In the genomic region with DNA sequence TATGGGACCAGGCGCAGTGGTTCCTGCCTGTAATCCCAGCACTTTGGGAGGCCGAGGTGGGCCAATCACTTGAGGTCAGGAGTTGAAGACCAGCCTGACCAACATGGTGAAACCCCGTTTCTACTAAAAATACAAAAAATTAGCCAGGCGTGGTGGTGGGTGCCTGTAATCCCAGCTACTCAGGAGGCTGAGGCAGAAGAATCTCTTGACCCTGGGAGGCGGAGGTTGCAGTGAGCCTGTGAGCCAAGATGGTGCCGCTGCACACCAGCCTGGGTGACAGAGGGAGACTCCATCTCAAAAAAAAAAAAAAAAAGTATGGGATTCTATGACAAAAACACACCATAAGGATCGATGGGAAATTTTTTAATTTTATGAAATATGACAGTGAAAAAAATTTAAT, we compare ENCODE assay signal across 14 cellular contexts. TPM values are rescaled to one million over a fixed set of nuclear protein-coding genes. Genes with fewer than 3 reads are reported as not detected.
DNase-seq lines count a peak whose midpoint lies in the region; ATAC-seq, FAIRE-seq and TF ChIP-seq lines count a peak whose summit lies in the region.
"Not testable (repeated sequence)": the region's sequence is repeated elsewhere in the genome, so short reads cannot be mapped to it uniquely, and the experiment has no call there.
"Had no signal": no experiment of that assay in that cellular context is flagged by ENCODE, and none has a peak within 500 bp of the region (broad histone marks: within the 10 kb centered on the region; RNA-seq: fewer than 3 reads in every experiment).

No MANE protein-coding gene starts in this region.

- not testable (repeated sequence) for H3K9me2 ChIP-seq in OCI-LY7 (ENCODE audit: insufficient read depth, low read length)

- CTCF ChIA-PET in OCI-LY7 (lab: Charles Lee; ENCODE audit: unreplicated experiment): not testable (repeated sequence)
- CTCF ChIA-PET in naive thymus-derived CD4-positive, alpha-beta T cell (lab: Charles Lee): interaction anchor here (0.9 to 1.7 kb wide), 5 partner anchors 8 to 61 kb away, joined by 3 to 9 read pairs (median 4); a partner anchor contains a TSS

- peaks cover 32 to 61% (median 54%) of the 10 kb centered on the region in 7 donors for H3K4me1 Mint-ChIP-seq in naive thymus-derived CD4-positive, alpha-beta T cell
- H3K4me1 Mint-ChIP-seq in stimulated activated naive B cell treated with anti-CD40 and anti-IgM and Interleukin-4, amounts not matched to agents 10 μg/mL and 1 μg/mL and 100 μg/mL, for 72 hours: peaks cover 22 to 56% of the 10 kb centered on the region in 2 donors

- FAIRE-seq in GM18507 (lab: Jason Lieb, UNC): peak; percentile 69

- peaks cover 0 to 25% (median 0%) of the 10 kb centered on the region in 5 donors for H3K36me3 Mint-ChIP-seq in naive thymus-derived CD4-positive, alpha-beta T cell
- H3K36me3 Mint-ChIP-seq in stimulated activated naive B cell treated with anti-CD40 and anti-IgM and Interleukin-4, amounts not matched to agents 10 μg/mL and 1 μg/mL and 100 μg/mL, for 72 hours: peaks cover 14 to 22% of the 10 kb centered on the region in 2 donors

- H3K4me1 ChIP-seq in BLaER1 treated with 17β-estradiol and CSF1 and Interleukin-3, amounts not matched to agents 10 nM and 100 nM: peaks cover 44 to 79% (median 65%) of the 10 kb centered on the region in 10 experiments
- H3K4me1 ChIP-seq in OCI-LY7 (ENCODE audit: insufficient read depth, low read length, poor library complexity, severe bottlenecking) (peaks cover 59% of the 10 kb centered on the region), duodenal mucosa (ENCODE audit: control insufficient read depth in 1 of 2, insufficient read depth in 2 of 2, low read length in 2 of 2) (peaks cover 9 to 35% of the 10 kb centered on the region in 2 donors)
- H3K4me1 ChIP-seq in naive thymus-derived CD4-positive, alpha-beta T cell (ENCODE audit: control insufficient read depth in 2 of 2, insufficient read depth in 2 of 2, low read length in 2 of 2): peaks cover 45 to 54% of the 10 kb centered on the region in 2 donors

- not testable (repeated sequence) for H3K27me3 ChIP-seq in BLaER1 treated with 17β-estradiol and CSF1 and Interleukin-3, amounts not matched to agents 10 nM and 100 nM; duodenal mucosa (ENCODE audit: control insufficient read depth in 1 of 2, insufficient read depth in 2 of 2, low read length in 2 of 2); naive thymus-derived CD4-positive, alpha-beta T cell (ENCODE audit: control insufficient read depth in 2 of 2, insufficient read depth in 2 of 2, low read length in 2 of 2)

- H2AFZ ChIP-seq in OCI-LY7 (ENCODE audit: low read length): not testable (repeated sequence)

- ATAC-seq in naive thymus-derived CD4-positive, alpha-beta T cell; stimulated activated naive B cell treated with anti-CD40 and anti-IgM and Interleukin-4, amounts not matched to agents 10 μg/mL and 1 μg/mL and 100 μg/mL, for 72 hours (replicated peaks): not testable (repeated sequence)

- peak overlapping the region; percentile 89 to 99 (median 96) for H3K27ac ChIP-seq in BLaER1 treated with 17β-estradiol and CSF1 and Interleukin-3, amounts not matched to agents 10 nM and 100 nM
- peak overlapping the region; percentile 97 for H3K27ac ChIP-seq in OCI-LY7 (ENCODE audit: low read depth, low read length, poor library complexity, severe bottlenecking)
- H3K27ac ChIP-seq in duodenal mucosa (ENCODE audit: low read depth, low read length): not testable (repeated sequence)
- peak overlapping the region; percentile 82 for H3K27ac ChIP-seq in naive thymus-derived CD4-positive, alpha-beta T cell (ENCODE audit: low read depth, low read length)

- H3K4me3 ChIP-seq in BLaER1 treated with 17β-estradiol and CSF1 and Interleukin-3, amounts not matched to agents 10 nM and 100 nM: peak overlapping the region; percentile 60 to 89 (median 66)
- H3K4me3 ChIP-seq in OCI-LY7 (ENCODE audit: low read depth, low read length, poor library complexity, severe bottlenecking) (peak overlapping the region; percentile 73), duodenal mucosa (ENCODE audit: low read depth in 1 of 2, low read length in 2 of 2) (peak overlapping the region; percentile 48 to 57)
- H3K4me3 ChIP-seq in naive thymus-derived CD4-positive, alpha-beta T cell (ENCODE audit: low read length): peak overlapping the region; percentile 63

- peaks cover 0 to 30% (median 13%) of the 10 kb centered on the region in 11 experiments; a peak in 15 of 22 replicates for H3K9me3 ChIP-seq in BLaER1 treated with 17β-estradiol and CSF1 and Interleukin-3, amounts not matched to agents 10 nM and 100 nM (replicated peaks in 1 of 11)
- H3K9me3 ChIP-seq in OCI-LY7 (ENCODE audit: low read length); duodenal mucosa (ENCODE audit: control insufficient read depth in 1 of 2, low read length in 2 of 2); naive thymus-derived CD4-positive, alpha-beta T cell (ENCODE audit: control insufficient read depth in 2 of 3, low read length in 3 of 3): not testable (repeated sequence)

- not testable (repeated sequence) for BruUV-seq in OCI-LY7 (replicated peaks; lab: Mats Ljungman, UMichigan)

- peak overlapping the region; percentile 80 to 97 (median 90) for H3K4me2 ChIP-seq in BLaER1 treated with 17β-estradiol and CSF1 and Interleukin-3, amounts not matched to agents 10 nM and 100 nM
- H3K4me2 ChIP-seq in OCI-LY7 (ENCODE audit: low read length): peak overlapping the region; percentile 93

- peaks cover 11 to 50% (median 26%) of the 10 kb centered on the region in 11 experiments; a peak in 20 of 22 replicates for H3K36me3 ChIP-seq in BLaER1 treated with 17β-estradiol and CSF1 and Interleukin-3, amounts not matched to agents 10 nM and 100 nM
- H3K36me3 ChIP-seq in OCI-LY7 (ENCODE audit: insufficient read depth, low read length): peaks cover 20% of the 10 kb centered on the region
- not testable (repeated sequence) for H3K36me3 ChIP-seq in duodenal mucosa (ENCODE audit: control insufficient read depth in 1 of 2, insufficient read depth in 2 of 2, low read length in 2 of 2); naive thymus-derived CD4-positive, alpha-beta T cell (ENCODE audit: control insufficient read depth in 2 of 3, insufficient read depth in 3 of 3, low read length in 3 of 3)

- H3K4me3 Mint-ChIP-seq in naive thymus-derived CD4-positive, alpha-beta T cell: peak overlapping the region; percentile 89 to 98 (median 92)
- peak overlapping the region; percentile 76 to 87 for H3K4me3 Mint-ChIP-seq in stimulated activated naive B cell treated with anti-CD40 and anti-IgM and Interleukin-4, amounts not matched to agents 10 μg/mL and 1 μg/mL and 100 μg/mL, for 72 hours

- DNase-seq in GM18507 (ENCODE audit: extremely low spot score, insufficient read length, low read depth); stimulated activated naive B cell treated with anti-CD40 and anti-IgM and Interleukin-4, amounts not matched to agents 10 μg/mL and 1 μg/mL and 100 μg/mL, for 72 hours: not testable (repeated sequence)
- DNase-seq in OCI-LY7 (ENCODE audit: low spot score): peak; percentile 69
- peak; percentile 47 for DNase-seq in activated CD4-positive, alpha-beta T cell treated with anti-CD3 and anti-CD28 coated beads, Interleukin-2, amount 50 U/mL, for 1 hour
- peak; percentile 30 for DNase-seq in activated effector memory CD4-positive, alpha-beta T cell treated with Interleukin-2 at 50 U/mL for 16 hours
- peak in 4 of 9 donors; percentile 24 to 32 (median 28) for DNase-seq in naive thymus-derived CD4-positive, alpha-beta T cell

- H3K79me2 ChIP-seq in OCI-LY7 (ENCODE audit: insufficient read depth, low read depth, low read length): peaks cover 93% of the 10 kb centered on the region

- not testable (repeated sequence) for H3K27me3 Mint-ChIP-seq in naive thymus-derived CD4-positive, alpha-beta T cell; stimulated activated naive B cell treated with anti-CD40 and anti-IgM and Interleukin-4, amounts not matched to agents 10 μg/mL and 1 μg/mL and 100 μg/mL, for 72 hours

- intact Hi-C loops in OCI-LY7 (cut with micrococcal nuclease; ENCODE audit: unreplicated experiment): loop anchor here (2.0 kb wide), 1 partner anchor 61 kb away; no protein-coding TSS in a partner anchor
- intact Hi-C loops in naive thymus-derived CD4-positive, alpha-beta T cell (cut with micrococcal nuclease): loop anchor here (1.0 to 10.0 kb wide), 7 partner anchors 60 to 1917 kb away; a partner anchor contains a TSS

- POLR2A ChIA-PET in OCI-LY7 (lab: Charles Lee): interaction anchor here (0.7 to 3.4 kb wide), 3 partner anchors 7 to 64 kb away, joined by 4 to 71 read pairs (median 6); no protein-coding TSS in a partner anchor
- POLR2A ChIA-PET in naive thymus-derived CD4-positive, alpha-beta T cell (lab: Charles Lee): interaction anchor here (1.0 to 5.3 kb wide), 8 partner anchors 8 to 197 kb away, joined by 4 to 73 read pairs (median 4); a partner anchor contains a TSS

- H4K20me1 ChIP-seq in BLaER1 treated with 17β-estradiol and CSF1 and Interleukin-3, amounts not matched to agents 10 nM and 100 nM: peaks cover 0 to 14% (median 7%) of the 10 kb centered on the region in 11 experiments; a peak in 10 of 22 replicates
- not testable (repeated sequence) for H4K20me1 ChIP-seq in OCI-LY7 (ENCODE audit: insufficient read depth, low read length)

- peak overlapping the region; percentile 94 to 99 (median 95) for H3K27ac Mint-ChIP-seq in naive thymus-derived CD4-positive, alpha-beta T cell
- H3K27ac Mint-ChIP-seq in stimulated activated naive B cell treated with anti-CD40 and anti-IgM and Interleukin-4, amounts not matched to agents 10 μg/mL and 1 μg/mL and 100 μg/mL, for 72 hours: peak overlapping the region; percentile 96

- peak overlapping the region; percentile 76 to 93 (median 83) for H3K9ac ChIP-seq in BLaER1 treated with 17β-estradiol and CSF1 and Interleukin-3, amounts not matched to agents 10 nM and 100 nM
- H3K9ac ChIP-seq in duodenal mucosa (ENCODE audit: low read depth in 1 of 2, low read length in 2 of 2): peak overlapping the region; percentile 10 to 60

- H3K9me3 Mint-ChIP-seq in naive thymus-derived CD4-positive, alpha-beta T cell; stimulated activated naive B cell treated with anti-CD40 and anti-IgM and Interleukin-4, amounts not matched to agents 10 μg/mL and 1 μg/mL and 100 μg/mL, for 72 hours: not testable (repeated sequence)

- peak; percentile 38; the same call in 1 of the 2 replicates for TF ChIP-seq CTCF in OCI-LY7 (conservative IDR thresholded peaks at IDR 0.05; ENCODE audit: low read length)

RNA-seq across cellular contexts. Expression of a gene that starts 1.6 kb away (rescaled TPM):
- 14.5 and 17.4 TPM in 2 replicates for total RNA-seq in OCI-LY7 (2014; rRNA removed; shearing (Covaris generic))
- total RNA-seq in OCI-LY7 (2022): 71.0 and 85.1 TPM in 2 replicates
- total RNA-seq in naive thymus-derived CD4-positive, alpha-beta T cell: 100 to 1,000 TPM in 3 of 5 experiments, 10 to 100 TPM in 2; 57.8 to 154 (median 134) TPM
- polyA plus RNA-seq in naive thymus-derived CD4-positive, alpha-beta T cell: 10 to 100 TPM; 80.4 to 84.4 TPM
- total RNA-seq: bronchial epithelial cell had no signal

RNA-seq across cellular contexts. Expression of a gene that starts 9.2 kb away (rescaled TPM):
- total RNA-seq in OCI-LY7 (2014; rRNA removed; shearing (Covaris generic)): 11.6 and 14.1 TPM in 2 replicates
- 28.1 and 31.3 TPM in 2 replicates for total RNA-seq in OCI-LY7 (2022)
- 100 to 1,000 TPM in 2 of 5 experiments, 10 to 100 TPM in 3; 40.9 to 134 (median 60.2) TPM for total RNA-seq in naive thymus-derived CD4-positive, alpha-beta T cell
- 10 to 100 TPM; 61.1 to 68.3 TPM for polyA plus RNA-seq in naive thymus-derived CD4-positive, alpha-beta T cell
- total RNA-seq: bronchial epithelial cell had no signal

RNA-seq across cellular contexts. Expression of a gene that starts 15.2 kb away (rescaled TPM):
- 0.32 and 0.46 TPM in 2 replicates for total RNA-seq in OCI-LY7 (2014; rRNA removed; shearing (Covaris generic))
- total RNA-seq in OCI-LY7 (2022): 1.4 TPM in 2 replicates
- 1 to 10 TPM in 1 of 5 experiments, under 1 TPM in 4; 0.41 to 1.0 (median 0.81) TPM for total RNA-seq in naive thymus-derived CD4-positive, alpha-beta T cell
- polyA plus RNA-seq in naive thymus-derived CD4-positive, alpha-beta T cell: not detected
- total RNA-seq: A172, bronchial epithelial cell, RPMI7951, testis, WTC11 had no signal
- polyA plus RNA-seq: IMR-90 had no signal
